ENCODE assay signal across 1 cellular context in genomic region chr4:185803015-185803414, GRCh38.
TF ChIP-seq lines count a peak whose summit lies in the region.

No MANE protein-coding gene starts in this region.

TF ChIP-seq in GM23338, 12 proteins besides CTCF, POLR2A, EP300 and RAD21 (continued from another document):
- TF ChIP-seq ZNF462 (CRISPR knock-in tag; IDR thresholded peaks at IDR 0.05) (no peak), ZNF114 (CRISPR knock-in tag; IDR thresholded peaks at IDR 0.05) (no peak)
